In the genomic region with DNA sequence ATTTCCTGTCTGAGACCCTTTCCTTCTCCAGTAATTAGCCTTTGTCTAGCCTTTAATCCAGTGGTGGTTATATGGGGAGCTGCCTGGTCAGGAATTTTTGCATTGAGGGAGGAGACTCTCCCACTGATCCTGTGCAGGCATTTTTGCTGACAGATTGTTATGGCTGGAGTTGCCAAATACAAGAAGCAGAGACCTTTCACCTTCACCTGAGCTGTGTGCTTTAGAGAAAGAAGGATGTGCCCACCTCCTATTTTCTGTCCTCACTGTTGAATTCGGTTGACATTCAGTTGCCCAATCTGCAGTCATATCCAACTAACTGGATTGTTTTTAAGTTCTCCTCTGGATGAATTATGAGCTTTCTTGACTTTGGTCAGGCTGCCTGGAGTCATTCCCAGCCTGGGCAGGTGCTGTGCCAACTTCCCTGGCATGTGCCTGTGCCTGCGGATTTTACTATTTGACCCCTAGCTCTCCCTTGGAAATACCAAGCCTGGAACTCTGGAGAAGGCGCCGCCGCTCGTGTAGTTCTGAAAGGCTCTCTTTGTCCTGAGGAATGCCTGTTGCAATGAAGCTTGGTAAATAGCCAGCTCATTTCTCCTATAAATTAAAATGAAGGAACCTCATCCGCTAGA, we compare ENCODE assay signal across 10 cellular contexts.
A peak's percentile ranks its signal among the peaks of the same experiment; 100 is the strongest.
DNase-seq lines count a peak whose midpoint lies in the region; ATAC-seq and TF ChIP-seq lines count a peak whose summit lies in the region.
"Had no signal": no experiment of that assay in that cellular context is flagged by ENCODE, and none has a peak within 500 bp of the region (broad histone marks: within the 10 kb centered on the region; RNA-seq: fewer than 3 reads in every experiment).

No MANE protein-coding gene starts in this region.

- H3K9ac ChIP-seq in subcutaneous abdominal adipose tissue (ENCODE audit: low read length in 5 of 5) = no peak overlapping the region

- peaks cover 3 to 41% (median 35%) of the 10 kb centered on the region in 5 donors for H3K4me1 ChIP-seq in subcutaneous abdominal adipose tissue (ENCODE audit: control insufficient read depth in 5 of 5, insufficient read depth in 5 of 5, low read length in 5 of 5)

- peak; percentile 79 for DNase-seq in LNCaP clone FGC (ENCODE audit: low read depth)
- DNase-seq in chondrocyte (ENCODE audit: low spot score) = no peak
- DNase-seq in left lobe of liver (ENCODE audit: low spot score) = peak; percentile 95
- no peak for DNase-seq in stimulated activated CD4-positive, alpha-beta T cell treated with anti-CD3 and anti-CD28 coated beads, Interleukin-1b, Interleukin-23, amount 100 ng/mL, for 48 hours
- DNase-seq in NCI-H345 (lab: John Stamatoyannopoulos, UW) = no peak
- DNase-seq in COR-L47 (lab: John Stamatoyannopoulos, UW) = no peak
- DNase-seq: DND-41, NCI-H2171 had no signal

- peak overlapping the region; percentile 86 for H3K27ac Mint-ChIP-seq in chondrocyte (ENCODE audit: unreplicated experiment)

- no peaks in the 10 kb centered on the region for H3K36me3 ChIP-seq in subcutaneous abdominal adipose tissue (ENCODE audit: control insufficient read depth in 5 of 5, insufficient read depth in 5 of 5, low read length in 5 of 5)

- peaks cover 68% of the 10 kb centered on the region for H3K4me1 Mint-ChIP-seq in chondrocyte (ENCODE audit: low read depth)

- no peaks in the 10 kb centered on the region for H3K9me3 ChIP-seq in subcutaneous abdominal adipose tissue (ENCODE audit: control insufficient read depth in 5 of 5, low read length in 5 of 5)

- ATAC-seq in left lobe of liver (peak; percentile 81), HG03039 (IDR thresholded peaks at IDR 0.05; ENCODE audit: unreplicated experiment) (no peak)

- H3K9me3 Mint-ChIP-seq in chondrocyte (ENCODE audit: low read depth) = no peaks in the 10 kb centered on the region

- TF ChIP-seq CTCF in LNCaP clone FGC (IDR thresholded peaks at IDR 0.05; ENCODE audit: control insufficient read depth, extremely low read depth, insufficient read depth) (no peak), chondrocyte (IDR thresholded peaks at IDR 0.05) (no peak)

- H3K4me3 Mint-ChIP-seq in chondrocyte (ENCODE audit: unreplicated experiment) = peak overlapping the region; percentile 11

- no peaks in the 10 kb centered on the region for H3K27me3 ChIP-seq in subcutaneous abdominal adipose tissue (ENCODE audit: control insufficient read depth in 5 of 5, insufficient read depth in 4 of 5, low read length in 5 of 5)

- H3K36me3 Mint-ChIP-seq in chondrocyte (ENCODE audit: low read depth) = peaks cover 2% of the 10 kb centered on the region

- H3K27ac ChIP-seq in subcutaneous abdominal adipose tissue (ENCODE audit: low read depth, low read length) = peak overlapping the region; percentile 17

- H3K27me3 Mint-ChIP-seq in chondrocyte (ENCODE audit: low read depth) = no peaks in the 10 kb centered on the region

- H3K4me3 ChIP-seq in LNCaP clone FGC (ENCODE audit: low read depth, low read length) = no peak overlapping the region
- H3K4me3 ChIP-seq in subcutaneous abdominal adipose tissue (ENCODE audit: low read depth in 1 of 5, low read length in 5 of 5) = no peak overlapping the region

Comparison
In these comparisons a context has a peak if more than half of its experiments do, and no peak if none do; other contexts are left out.
1. DNase-seq: peak in LNCaP clone FGC (single experiment) and left lobe of liver (single experiment); none in chondrocyte (single experiment), stimulated activated CD4-positive, alpha-beta T cell treated with anti-CD3 and anti-CD28 coated beads, Interleukin-1b, Interleukin-23, amount 100 ng/mL, for 48 hours (single experiment), NCI-H345 (single experiment) and COR-L47 (single experiment).